8 cellular contexts compared by ENCODE assay signal in genomic region chr19:35031072-35031881, GRCh38. TPM values are rescaled to one million over a fixed set of nuclear protein-coding genes. Genes with fewer than 3 reads are reported as not detected.
DNase-seq lines count a peak whose midpoint lies in the region; ATAC-seq and TF ChIP-seq lines count a peak whose summit lies in the region.

No MANE protein-coding gene starts in this region.

- no peak overlapping the region for H3K27ac Mint-ChIP-seq in activated CD8-positive, alpha-beta T cell treated with anti-CD3 and anti-CD28 coated beads for 36 hours

- DNase-seq in NCI-H345 (lab: John Stamatoyannopoulos, UW) = peak; percentile 62
- no peak for DNase-seq in NCI-H345 treated with DMSO at 0.1 percent for 48 hours (lab: John Stamatoyannopoulos, UW; ENCODE audit: unreplicated experiment)
- no peak for DNase-seq in activated CD8-positive, alpha-beta T cell treated with anti-CD3 and anti-CD28 coated beads for 36 hours
- peak; percentile 63 for DNase-seq in Right ventricle myocardium superior
- peak in 1 of 2 donors; percentile 38 for DNase-seq in trophoblast cell
- no peak for DNase-seq in GM19240 (ENCODE audit: insufficient read length, low spot score)
- DNase-seq in middle frontal gyrus (ENCODE audit: extremely low spot score, low spot score) = no peak

- no peak overlapping the region for H4K8ac ChIP-seq in trophoblast cell (ENCODE audit: low read depth, low read length)

- H3K9ac ChIP-seq in trophoblast cell (ENCODE audit: low read length) = no peak overlapping the region

- peaks cover 16% of the 10 kb centered on the region for H3K27me3 Mint-ChIP-seq in activated CD8-positive, alpha-beta T cell treated with anti-CD3 and anti-CD28 coated beads for 36 hours

- H3K9me3 Mint-ChIP-seq in activated CD8-positive, alpha-beta T cell treated with anti-CD3 and anti-CD28 coated beads for 36 hours = no peaks in the 10 kb centered on the region

- H3K23ac ChIP-seq in trophoblast cell (ENCODE audit: low read length) = no peak overlapping the region

- peaks cover 19 to 20% of the 10 kb centered on the region in 2 experiments for H3K36me3 ChIP-seq in trophoblast cell (ENCODE audit: control insufficient read depth in 1 of 2, insufficient read depth in 2 of 2, low read length in 2 of 2)

- WGBS in trophoblast cell (ENCODE audit: extremely low coverage, insufficient coverage, insufficient read length) = no CpG with 5 or more reads among the region's 31 CpGs

- no peaks in the 10 kb centered on the region for H3K9me3 ChIP-seq in trophoblast cell (ENCODE audit: insufficient read depth, low read depth, low read length)

- ATAC-seq in activated CD8-positive, alpha-beta T cell treated with anti-CD3 and anti-CD28 coated beads for 36 hours = no peak
- ATAC-seq in Right ventricle myocardium superior (ENCODE audit: poor library complexity) = peak; percentile 36
- no peak for ATAC-seq in HG02759 (IDR thresholded peaks at IDR 0.05; ENCODE audit: unreplicated experiment)

- no peaks in the 10 kb centered on the region for H3K79me1 ChIP-seq in trophoblast cell (ENCODE audit: low read length)

- no peak overlapping the region for H3K14ac ChIP-seq in trophoblast cell (ENCODE audit: low read length)

- peak overlapping the region; percentile 61 for H3K4me3 Mint-ChIP-seq in activated CD8-positive, alpha-beta T cell treated with anti-CD3 and anti-CD28 coated beads for 36 hours

- H3K4me3 ChIP-seq in trophoblast cell (ENCODE audit: low read depth, low read length) = no peak overlapping the region

- H2AFZ ChIP-seq in trophoblast cell (ENCODE audit: insufficient read depth, low read length, poor library complexity) = no peak overlapping the region

- no peak overlapping the region for H3K4ac ChIP-seq in trophoblast cell (ENCODE audit: low read depth, low read length)

- H3K18ac ChIP-seq in trophoblast cell (ENCODE audit: low read length) = no peak overlapping the region

- CTCF ChIA-PET in activated CD8-positive, alpha-beta T cell treated with anti-CD3 and anti-CD28 coated beads for 36 hours (lab: Charles Lee) = interaction anchor here (1.0 to 2.3 kb wide), 2 partner anchors 13 to 110 kb away, joined by 3 to 17 read pairs; no protein-coding TSS in a partner anchor

- H2BK5ac ChIP-seq in trophoblast cell (ENCODE audit: low read depth, low read length, poor library complexity) = no peak overlapping the region

- H3K79me2 ChIP-seq in trophoblast cell (ENCODE audit: control insufficient read depth, insufficient read depth, low read length, poor library complexity) = no peaks in the 10 kb centered on the region

- intact Hi-C loops in activated CD8-positive, alpha-beta T cell treated with anti-CD3 and anti-CD28 coated beads for 36 hours (cut with micrococcal nuclease) = no loop called here
- intact Hi-C loops in Right ventricle myocardium superior (cut with DNase I) = no loop called here

- TF ChIP-seq CTCF in activated CD8-positive, alpha-beta T cell treated with anti-CD3 and anti-CD28 coated beads for 36 hours (IDR thresholded peaks at IDR 0.05) = no peak

- H3K36me3 Mint-ChIP-seq in activated CD8-positive, alpha-beta T cell treated with anti-CD3 and anti-CD28 coated beads for 36 hours (ENCODE audit: low read depth) = peaks cover 5% of the 10 kb centered on the region

- H3K4me1 ChIP-seq in trophoblast cell (ENCODE audit: control insufficient read depth in 1 of 2, insufficient read depth in 2 of 2, low read length in 2 of 2) = peaks cover 5 to 10% of the 10 kb centered on the region in 2 experiments

- no peak overlapping the region for H4K12ac ChIP-seq in trophoblast cell (ENCODE audit: low read depth, low read length)

- no peak overlapping the region for H2AK5ac ChIP-seq in trophoblast cell (ENCODE audit: low read length)

- no peak overlapping the region for H3K27ac ChIP-seq in trophoblast cell (ENCODE audit: low read depth, low read length)

- no peak overlapping the region for H2BK120ac ChIP-seq in trophoblast cell (ENCODE audit: insufficient read depth, low read length, poor library complexity)

- H3K27me3 ChIP-seq in trophoblast cell (ENCODE audit: insufficient read depth, low read length) = peaks cover 20% of the 10 kb centered on the region

- H2BK12ac ChIP-seq in trophoblast cell (ENCODE audit: low read length) = no peak overlapping the region

- H3K4me2 ChIP-seq in trophoblast cell (ENCODE audit: low read length) = peak overlapping the region; percentile 83

- peaks cover 11% of the 10 kb centered on the region for H3K4me1 Mint-ChIP-seq in activated CD8-positive, alpha-beta T cell treated with anti-CD3 and anti-CD28 coated beads for 36 hours (ENCODE audit: low read depth)

- no peak overlapping the region for H4K91ac ChIP-seq in trophoblast cell (ENCODE audit: low read depth, low read length)

- POLR2A ChIA-PET in activated CD8-positive, alpha-beta T cell treated with anti-CD3 and anti-CD28 coated beads for 36 hours (lab: Charles Lee) = interaction anchor here (0.8 to 1.2 kb wide), 2 partner anchors 18 to 23 kb away, joined by 3 read pairs; no protein-coding TSS in a partner anchor

RNA-seq across cellular contexts. Expression of gene SCN1B, which starts 1.0 kb away (rescaled TPM):
- total RNA-seq in activated CD8-positive, alpha-beta T cell treated with anti-CD3 and anti-CD28 coated beads for 36 hours = under 1 TPM; 0.63 to 0.90 TPM
- total RNA-seq in Right ventricle myocardium superior = 48.2 TPM
- polyA plus RNA-seq in trophoblast cell (2013) = 0.42 and 0.44 TPM in 2 replicates

RNA-seq across cellular contexts. Expression of gene HPN, which starts 10.2 kb away (rescaled TPM):
- total RNA-seq in activated CD8-positive, alpha-beta T cell treated with anti-CD3 and anti-CD28 coated beads for 36 hours = under 1 TPM in 1 of 2 experiments, not detected in 1; 0.11 TPM
- 5.6 TPM for total RNA-seq in Right ventricle myocardium superior
- 4.8 and 4.9 TPM in 2 replicates for polyA plus RNA-seq in trophoblast cell (2013)

RNA-seq across cellular contexts. Expression of gene GRAMD1A, which starts 31.2 kb away (rescaled TPM):
- total RNA-seq in activated CD8-positive, alpha-beta T cell treated with anti-CD3 and anti-CD28 coated beads for 36 hours = 100 to 1,000 TPM; 128 to 134 TPM
- 25.5 TPM for total RNA-seq in Right ventricle myocardium superior
- 48.7 and 50.2 TPM in 2 replicates for polyA plus RNA-seq in trophoblast cell (2013)

Comparison
In these comparisons a context has a peak if more than half of its experiments do, and no peak if none do; other contexts are left out.
1. DNase-seq: peak in NCI-H345 (single experiment) and Right ventricle myocardium superior (single experiment); none in NCI-H345 treated with DMSO at 0.1 percent for 48 hours (single experiment), activated CD8-positive, alpha-beta T cell treated with anti-CD3 and anti-CD28 coated beads for 36 hours (single experiment), GM19240 (single experiment) and middle frontal gyrus (single experiment).
2. RNA of gene SCN1B, which starts 1.0 kb away (total RNA-seq): 48.2 TPM in Right ventricle myocardium superior (single experiment); 0.63 to 0.90 TPM in activated CD8-positive, alpha-beta T cell treated with anti-CD3 and anti-CD28 coated beads for 36 hours; every median in the first group is over 10 times any median in the second.